ENCODE assay signal across 25 cellular contexts in genomic region chr1:3130268-3130667, GRCh38.
"Had no signal": no experiment of that assay in that cellular context is flagged by ENCODE, and none has a peak within 500 bp of the region (broad histone marks: within the 10 kb centered on the region; RNA-seq: fewer than 3 reads in every experiment).

No MANE protein-coding gene starts in this region.

- H3K4me1 ChIP-seq: suprapubic skin had no signal

- H3K9me3 Mint-ChIP-seq: activated naive CD4-positive, alpha-beta T cell treated with anti-CD3 and anti-CD28 coated beads for 36 hours; activated T-cell treated with anti-CD3 and anti-CD28 coated beads, Interleukin-2, amount 50 U/mL, for 4 hours; effector memory CD8-positive, alpha-beta T cell; mesothelial cell of epicardium; natural killer cell; stimulated activated naive CD8-positive, alpha-beta T cell treated with anti-CD3 and anti-CD28 coated beads, Interleukin-15, Interleukin-2, amounts not matched to agents 100 ng/mL and 50 ng/mL, for 24 hours; type B pancreatic cell; WTC11 had no signal

- H3K36me3 ChIP-seq: esophagus muscularis mucosa, gastrocnemius medialis, neutrophil, ovary, suprapubic skin had no signal

- H3K4me1 Mint-ChIP-seq: natural killer cell had no signal

- H3K9me3 ChIP-seq: body of pancreas, esophagus muscularis mucosa, gastrocnemius medialis, neutrophil, ovary, psoas muscle, suprapubic skin had no signal

- H3K27ac ChIP-seq: body of pancreas, esophagus muscularis mucosa, gastrocnemius medialis, neutrophil, psoas muscle, suprapubic skin had no signal

- H3K27ac Mint-ChIP-seq: activated naive CD4-positive, alpha-beta T cell treated with anti-CD3 and anti-CD28 coated beads for 36 hours; effector memory CD8-positive, alpha-beta T cell; mesothelial cell of epicardium; natural killer cell; stimulated activated naive CD8-positive, alpha-beta T cell treated with anti-CD3 and anti-CD28 coated beads, Interleukin-15, Interleukin-2, amounts not matched to agents 100 ng/mL and 50 ng/mL, for 24 hours; WTC11 had no signal

- H3K4me3 Mint-ChIP-seq: activated naive CD4-positive, alpha-beta T cell treated with anti-CD3 and anti-CD28 coated beads for 36 hours; activated T-cell treated with anti-CD3 and anti-CD28 coated beads, Interleukin-2, amount 50 U/mL, for 4 hours; effector memory CD8-positive, alpha-beta T cell; mesothelial cell of epicardium; natural killer cell; stimulated activated naive CD8-positive, alpha-beta T cell treated with anti-CD3 and anti-CD28 coated beads, Interleukin-15, Interleukin-2, amounts not matched to agents 100 ng/mL and 50 ng/mL, for 24 hours; type B pancreatic cell; WTC11 had no signal

- H3K4me3 ChIP-seq: body of pancreas, dorsolateral prefrontal cortex, esophagus muscularis mucosa, gastrocnemius medialis, ovary, psoas muscle, suprapubic skin had no signal

- H3K27me3 Mint-ChIP-seq: stimulated activated naive CD8-positive, alpha-beta T cell treated with anti-CD3 and anti-CD28 coated beads, Interleukin-15, Interleukin-2, amounts not matched to agents 100 ng/mL and 50 ng/mL, for 24 hours had no signal

- H3K36me3 Mint-ChIP-seq: mesothelial cell of epicardium, natural killer cell, type B pancreatic cell, WTC11 had no signal

- DNase-seq: activated CD4-positive, alpha-beta T cell treated with anti-CD3 and anti-CD28 coated beads, Interleukin-2, amount 50 U/mL, for 4 hours; activated CD8-positive, alpha-beta memory T cell treated with anti-CD3 and anti-CD28 coated beads, Interleukin-2, amount 50 U/mL, for 48 hours; activated naive CD4-positive, alpha-beta T cell treated with anti-CD3 and anti-CD28 coated beads for 36 hours; activated T-cell treated with anti-CD3 and anti-CD28 coated beads, Interleukin-2, amount 50 U/mL, for 4 hours; amygdala; body of pancreas; dorsolateral prefrontal cortex; effector memory CD8-positive, alpha-beta T cell; gastrocnemius medialis; hippocampal formation; left ventricle myocardium superior; mammary epithelial cell; natural killer cell; ovary; psoas muscle; right cardiac atrium; stimulated activated CD4-positive, alpha-beta T cell treated with anti-CD3 and anti-CD28 coated beads, Interleukin-1b, Interleukin-23, amount 100 ng/mL, for 48 hours; T-helper 9 cell had no signal

- H3K27me3 ChIP-seq: body of pancreas, ovary had no signal

- ATAC-seq: activated T-cell treated with anti-CD3 and anti-CD28 coated beads, Interleukin-2, amount 50 U/mL, for 4 hours; body of pancreas; effector memory CD8-positive, alpha-beta T cell; gastrocnemius medialis; left ventricle myocardium superior; natural killer cell; psoas muscle; right cardiac atrium; WTC11 had no signal
